In the genomic region with DNA sequence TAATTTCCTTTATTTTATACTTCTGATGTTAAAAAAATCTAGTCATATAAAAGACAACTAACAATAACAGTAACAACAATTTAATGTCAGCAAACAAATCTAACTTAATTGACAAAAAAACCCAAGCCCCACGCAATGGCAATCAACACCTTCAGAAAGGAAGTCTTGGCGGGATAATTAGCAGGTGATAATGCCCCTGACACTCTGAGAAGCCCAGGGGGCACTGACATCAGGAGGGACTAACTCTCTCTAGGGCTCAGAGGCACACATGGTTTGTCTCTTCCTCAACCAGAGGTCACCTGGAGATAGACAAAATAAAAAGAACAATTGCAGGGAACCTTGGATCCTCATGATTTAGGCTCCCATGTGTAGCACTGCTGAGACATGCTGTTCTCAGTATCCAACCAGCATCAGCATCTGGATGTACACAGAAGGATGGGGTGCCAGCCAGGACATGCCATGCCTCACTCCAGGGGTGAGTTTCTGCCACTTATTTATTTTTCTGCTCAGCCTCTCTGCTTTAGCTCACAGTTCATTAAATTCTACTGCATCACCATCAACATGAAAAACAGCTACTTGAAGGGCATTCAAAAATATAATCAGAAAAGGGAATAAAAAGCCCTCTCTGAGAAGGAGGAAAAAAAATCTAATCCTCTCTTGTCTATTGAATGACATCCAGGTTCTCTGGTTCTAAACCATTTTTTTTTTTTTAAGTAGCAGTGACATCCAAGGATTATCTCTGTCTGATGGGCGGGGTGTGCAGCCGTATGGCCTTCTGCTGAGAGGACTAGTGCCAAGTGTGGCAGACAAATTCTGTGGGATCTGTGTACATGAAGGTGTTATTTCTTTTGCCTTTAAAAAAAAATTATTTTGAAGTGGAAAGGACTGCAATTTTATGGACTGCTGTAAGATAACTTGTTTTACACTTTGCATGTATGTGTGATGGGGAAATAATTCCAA, we compare ENCODE assay signal across 2 cellular contexts.
TF ChIP-seq lines count a peak whose summit lies in the region.

No MANE protein-coding gene starts in this region.

TF ChIP-seq in IMR-90, 13 proteins besides CTCF, POLR2A, EP300 and RAD21:
- TF ChIP-seq MAFK (IDR thresholded peaks at IDR 0.05; ENCODE audit: low read depth, low read length) (no peak), NFE2L2 (IDR thresholded peaks at IDR 0.05; ENCODE audit: low read depth, low read length) (no peak), MXI1 (IDR thresholded peaks at IDR 0.05; ENCODE audit: borderline replicate concordance, low read depth, low read length) (no peak), CEBPB (IDR thresholded peaks at IDR 0.05; ENCODE audit: low read depth, low read length) (no peak), SMC3 (IDR thresholded peaks at IDR 0.05; ENCODE audit: low read depth, low read length) (no peak), MAZ (IDR thresholded peaks at IDR 0.05; ENCODE audit: borderline replicate concordance, low read depth, low read length) (no peak), CHD1 (IDR thresholded peaks at IDR 0.05; ENCODE audit: low read depth, low read length) (no peak), RFX5 (IDR thresholded peaks at IDR 0.05; ENCODE audit: low read depth, low read length) (no peak)
- TF ChIP-seq, protein P1, sequence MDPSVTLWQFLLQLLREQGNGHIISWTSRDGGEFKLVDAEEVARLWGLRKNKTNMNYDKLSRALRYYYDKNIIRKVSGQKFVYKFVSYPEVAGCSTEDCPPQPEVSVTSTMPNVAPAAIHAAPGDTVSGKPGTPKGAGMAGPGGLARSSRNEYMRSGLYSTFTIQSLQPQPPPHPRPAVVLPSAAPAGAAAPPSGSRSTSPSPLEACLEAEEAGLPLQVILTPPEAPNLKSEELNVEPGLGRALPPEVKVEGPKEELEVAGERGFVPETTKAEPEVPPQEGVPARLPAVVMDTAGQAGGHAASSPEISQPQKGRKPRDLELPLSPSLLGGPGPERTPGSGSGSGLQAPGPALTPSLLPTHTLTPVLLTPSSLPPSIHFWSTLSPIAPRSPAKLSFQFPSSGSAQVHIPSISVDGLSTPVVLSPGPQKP (IDR thresholded peaks at IDR 0.05; ENCODE audit: borderline replicate concordance, low read depth, low read length), result no peak

TF ChIP-seq in H1, 55 proteins besides CTCF, POLR2A, EP300 and RAD21:
- TF ChIP-seq SIX5 (IDR thresholded peaks at IDR 0.05; ENCODE audit: low read depth, low read length), result no peak
- TF ChIP-seq, protein P2, sequence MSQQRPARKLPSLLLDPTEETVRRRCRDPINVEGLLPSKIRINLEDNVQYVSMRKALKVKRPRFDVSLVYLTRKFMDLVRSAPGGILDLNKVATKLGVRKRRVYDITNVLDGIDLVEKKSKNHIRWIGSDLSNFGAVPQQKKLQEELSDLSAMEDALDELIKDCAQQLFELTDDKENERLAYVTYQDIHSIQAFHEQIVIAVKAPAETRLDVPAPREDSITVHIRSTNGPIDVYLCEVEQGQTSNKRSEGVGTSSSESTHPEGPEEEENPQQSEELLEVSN (IDR thresholded peaks at IDR 0.05), result peak; percentile 32; the same call in 1 of the 2 replicates
TF ChIP-seq in H1: peak in this region for 1.
